ENCODE assay signal across 18 cellular contexts in the genomic region with DNA sequence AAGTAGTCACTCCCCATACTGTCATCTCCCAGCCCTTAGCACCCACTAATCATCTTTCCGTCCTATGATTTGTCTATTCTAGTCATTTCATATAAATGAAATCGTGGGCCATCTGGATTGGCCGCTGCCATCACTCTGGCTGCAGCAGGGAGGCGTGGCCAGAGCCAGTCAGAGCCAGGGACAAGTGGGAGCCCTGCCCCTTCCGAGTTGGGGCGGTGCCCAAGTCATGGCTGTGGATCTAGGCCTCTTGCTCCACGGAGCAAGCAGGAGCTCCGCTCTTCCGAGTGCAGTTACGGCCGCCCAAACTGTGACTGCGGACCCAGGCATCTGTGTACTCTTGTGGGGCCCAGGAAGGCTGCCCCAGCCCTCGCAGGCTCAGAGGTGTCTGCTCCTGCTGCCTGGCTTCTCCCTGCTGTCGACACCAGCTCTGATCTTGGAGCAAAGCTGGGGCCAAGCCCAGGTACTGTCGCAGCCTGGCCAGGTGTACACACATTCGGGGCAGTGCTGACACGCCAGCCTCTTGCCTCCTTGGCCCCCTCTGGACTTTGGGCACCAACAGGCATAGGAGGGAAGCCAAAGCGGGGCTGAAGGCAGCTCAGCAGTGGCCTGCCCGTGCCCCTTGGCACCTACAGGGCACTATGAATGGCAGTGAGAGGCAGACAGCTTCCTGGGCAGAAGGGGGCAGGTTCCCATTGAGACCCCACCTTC. TPM values are rescaled to one million over a fixed set of nuclear protein-coding genes. Genes with fewer than 3 reads are reported as not detected.
A peak's percentile ranks its signal among the peaks of the same experiment; 100 is the strongest.
DNase-seq lines count a peak whose midpoint lies in the region; ATAC-seq, FAIRE-seq and TF ChIP-seq lines count a peak whose summit lies in the region.
"Had no signal": no experiment of that assay in that cellular context is flagged by ENCODE, and none has a peak within 500 bp of the region (broad histone marks: within the 10 kb centered on the region; RNA-seq: fewer than 3 reads in every experiment).

No MANE protein-coding gene starts in this region.

- H4K20me1 ChIP-seq in H1 (replicated peaks in 1 of 2; ENCODE audit: control insufficient read depth in 1 of 2, insufficient read depth in 2 of 2, low read length in 2 of 2) (peaks cover 0 to 9% of the 10 kb centered on the region in 2 experiments), smooth muscle cell (ENCODE audit: low read depth) (no peaks in the 10 kb centered on the region)

- 87% methylated on average over 19 of the region's 19 CpGs; no CpG with 5 or more reads in 1 of the 2 experiments for WGBS in H1 (ENCODE audit: extremely low coverage in 1 of 2, insufficient coverage in 1 of 2, insufficient read length in 1 of 2, insufficient replicate concordance in 2 of 2, low coverage in 1 of 2, low lambda C conversion rate in 2 of 2, missing lambda C conversion rate in 1 of 2), 2 experiments
- 88% methylated on average over 19 of the region's 19 CpGs for WGBS in mesenchymal stem cell
- 93% methylated on average over 19 of the region's 19 CpGs for WGBS in smooth muscle cell (ENCODE audit: low lambda C conversion rate)

- H3K9ac ChIP-seq in H1 (replicated peaks in 1 of 4; ENCODE audit: extremely low read depth in 1 of 4, low read depth in 3 of 4, low read length in 3 of 4) (no peak overlapping the region), mesenchymal stem cell (ENCODE audit: low read length) (no peak overlapping the region), smooth muscle cell (ENCODE audit: low read depth) (no peak overlapping the region)
- H3K9ac ChIP-seq: GM23248 had no signal

- H3K27me3 ChIP-seq in H1 (replicated peaks in 1 of 4; ENCODE audit: control insufficient read depth in 3 of 4, extremely low read depth in 1 of 4, insufficient read depth in 3 of 4, low read length in 3 of 4) (no peaks in the 10 kb centered on the region; a peak in 1 of 7 replicates), mesenchymal stem cell (ENCODE audit: control insufficient read depth in 1 of 2, insufficient read depth in 1 of 2, low read length in 2 of 2) (no peaks in the 10 kb centered on the region), smooth muscle cell (ENCODE audit: low read depth) (no peaks in the 10 kb centered on the region)

- H2AK5ac ChIP-seq in H1 (ENCODE audit: low read depth, low read length), result no peak overlapping the region
- no peak overlapping the region for H2AK5ac ChIP-seq in mesenchymal stem cell (ENCODE audit: low read length, severe bottlenecking)

- FAIRE-seq in H1 (lab: Jason Lieb, UNC), result peak; percentile 66
- FAIRE-seq: bronchial epithelial cell, GM12891 had no signal

- H2BK20ac ChIP-seq in H1 (ENCODE audit: low read length), result no peak overlapping the region

- 0 out of 2 replicates have a peak, but pooled peaks cover 2% of the 10 kb centered on the region for H3K79me1 ChIP-seq in H1 (ENCODE audit: low read depth, low read length)
- peaks cover 32% of the 10 kb centered on the region for H3K79me1 ChIP-seq in mesenchymal stem cell (replicated peaks; ENCODE audit: low read length, poor library complexity, severe bottlenecking)

- H3K4ac ChIP-seq in H1 (replicated peaks; ENCODE audit: insufficient read length, low read depth, low read length) (no peak overlapping the region), mesenchymal stem cell (ENCODE audit: low read depth in 1 of 2, low read length in 2 of 2) (no peak overlapping the region)

- H3K4me2 ChIP-seq in H1 (ENCODE audit: insufficient read depth in 1 of 2, low read depth in 2 of 2, low read length in 2 of 2) (no peak overlapping the region), mesenchymal stem cell (ENCODE audit: low read length, poor library complexity, severe bottlenecking) (no peak overlapping the region), smooth muscle cell (no peak overlapping the region)

- no peak overlapping the region for H2BK15ac ChIP-seq in H1 (ENCODE audit: low read length)
- H2BK15ac ChIP-seq in mesenchymal stem cell (ENCODE audit: low read depth, poor library complexity, severe bottlenecking), result no peak overlapping the region

- H2BK12ac ChIP-seq in H1 (ENCODE audit: low read depth, low read length) (no peak overlapping the region), mesenchymal stem cell (ENCODE audit: low read length in 2 of 2) (no peak overlapping the region)

- CTCF ChIA-PET in H1 (lab: Charles Lee; ENCODE audit: partially characterized antibody), result interaction anchor here (0.9 to 2.2 kb wide), 4 partner anchors 10 to 136 kb away, joined by 3 to 6 read pairs (median 4); no protein-coding TSS in a partner anchor

- H3K27ac ChIP-seq in H1 (ENCODE audit: low read depth, low read length), result no peak overlapping the region
- H3K27ac ChIP-seq in mesenchymal stem cell (ENCODE audit: low read length, poor library complexity, severe bottlenecking), result no peak overlapping the region
- no peak overlapping the region for H3K27ac ChIP-seq in smooth muscle cell (ENCODE audit: low read depth)
- H3K27ac ChIP-seq: GM23248, prostate gland had no signal

- H3K36me3 ChIP-seq in H1 (ENCODE audit: control insufficient read depth in 2 of 4, insufficient read depth in 4 of 4, low read length in 3 of 4) (no peaks in the 10 kb centered on the region), mesenchymal stem cell (ENCODE audit: control insufficient read depth in 1 of 2, insufficient read depth in 2 of 2, low read depth in 1 of 2, low read length in 2 of 2) (peaks cover 0 to 17% of the 10 kb centered on the region in 2 experiments), smooth muscle cell (ENCODE audit: low read depth) (no peaks in the 10 kb centered on the region)
- H3K36me3 ChIP-seq: prostate gland had no signal

- H3K79me2 ChIP-seq in H1 (ENCODE audit: control insufficient read depth in 1 of 2, insufficient read depth in 2 of 2, low read length in 2 of 2), result peaks cover 0 to 4% of the 10 kb centered on the region in 2 experiments; a peak in 1 of 4 replicates
- H3K79me2 ChIP-seq in smooth muscle cell (ENCODE audit: low read depth), result peaks cover 3% of the 10 kb centered on the region

- H3K14ac ChIP-seq in H1 (ENCODE audit: insufficient read length), result no peak overlapping the region
- no peak overlapping the region for H3K14ac ChIP-seq in mesenchymal stem cell (ENCODE audit: low read length in 2 of 2)

- H3F3A ChIP-seq in smooth muscle cell (ENCODE audit: low read depth), result no peaks in the 10 kb centered on the region

- POLR2A ChIA-PET in H1 (lab: Charles Lee; ENCODE audit: partially characterized antibody), result interaction anchor here (1.1 to 2.6 kb wide), 5 partner anchors 8 to 129 kb away, joined by 3 to 19 read pairs (median 10); a partner anchor contains a TSS

- H3K23me2 ChIP-seq in H1 (ENCODE audit: low read depth, low read length), result no peaks in the 10 kb centered on the region

- H2BK120ac ChIP-seq in H1 (replicated peaks; ENCODE audit: low read depth, low read length) (no peak overlapping the region), mesenchymal stem cell (ENCODE audit: low read depth, low read length) (no peak overlapping the region)

- no peak overlapping the region for H3K56ac ChIP-seq in H1 (replicated peaks; ENCODE audit: insufficient read length, low read depth, low read length)

- peak overlapping the region; percentile 81; the same call in 1 of the 2 replicates for H4K8ac ChIP-seq in H1 (ENCODE audit: extremely low read depth, insufficient read depth, low read length)
- H4K8ac ChIP-seq in mesenchymal stem cell (ENCODE audit: low read length), result no peak overlapping the region

- no peak for TF ChIP-seq CTCF in H1 (IDR thresholded peaks at IDR 0.05; ENCODE audit: control extremely low read depth in 1 of 3, insufficient read depth in 1 of 3, low read depth in 1 of 3, low read length in 3 of 3)
- TF ChIP-seq CTCF in smooth muscle cell (IDR thresholded peaks at IDR 0.05; ENCODE audit: borderline replicate concordance, insufficient read depth, poor library complexity, severe bottlenecking), result no peak
- no peak for TF ChIP-seq CTCF in foreskin fibroblast (IDR thresholded peaks at IDR 0.05; ENCODE audit: low read depth, low read length)

- H3K23ac ChIP-seq in H1 (ENCODE audit: insufficient read length) (no peak overlapping the region), mesenchymal stem cell (ENCODE audit: low read length in 2 of 2) (no peak overlapping the region)

- H3K4me3 ChIP-seq in H1 (ENCODE audit: extremely low read depth in 1 of 4, insufficient read depth in 2 of 4, low read depth in 3 of 4, low read length in 4 of 4) (no peak overlapping the region), mesenchymal stem cell (ENCODE audit: insufficient read depth in 1 of 2, low read depth in 1 of 2, low read length in 2 of 2) (no peak overlapping the region), smooth muscle cell (no peak overlapping the region), foreskin fibroblast (ENCODE audit: low read depth in 1 of 2, low read length in 2 of 2) (no peak overlapping the region)
- H3K4me3 ChIP-seq: GM23248, prostate gland had no signal

- no peak overlapping the region for H4K91ac ChIP-seq in H1 (replicated peaks; ENCODE audit: insufficient read length, low read length)
- H4K91ac ChIP-seq in mesenchymal stem cell (ENCODE audit: low read length), result peak overlapping the region; percentile 5

- DNase-seq in Ammon's horn (ENCODE audit: low spot score), result peak; percentile 90
- peak; percentile 9 for DNase-seq in LHCN-M2 (ENCODE audit: low read depth)
- peak in 1 of 2 experiments; percentile 75 for DNase-seq in H1 (ENCODE audit: low read depth in 1 of 2, low spot score in 2 of 2)
- DNase-seq in mesenchymal stem cell, result no peak
- no peak for DNase-seq in smooth muscle cell (lab: John Stamatoyannopoulos, UW; ENCODE audit: unreplicated experiment)
- no peak for DNase-seq in foreskin fibroblast
- DNase-seq: activated CD4-positive, alpha-beta T cell treated with anti-CD3 and anti-CD28 coated beads, Interleukin-2, amount 50 U/mL, for 1 hour; DMS79 treated with DMSO at 0.1 percent for 48 hours; GM23248; MM.1S; NCI-H446; stimulated activated CD4-positive, alpha-beta T cell treated with anti-CD3 and anti-CD28 coated beads, Interleukin-2, amount 100 ng/mL, for 24 hours had no signal

- peaks cover 0 to 2% (median 1%) of the 10 kb centered on the region in 4 experiments; a peak in 2 of 7 replicates for H3K4me1 ChIP-seq in H1 (replicated peaks in 1 of 4; ENCODE audit: control insufficient read depth in 3 of 4, insufficient read depth in 4 of 4, low read length in 3 of 4)
- no peaks in the 10 kb centered on the region for H3K4me1 ChIP-seq in mesenchymal stem cell (ENCODE audit: control insufficient read depth, insufficient read depth, low read depth, low read length)
- H3K4me1 ChIP-seq in smooth muscle cell (ENCODE audit: low read depth), result no peaks in the 10 kb centered on the region
- H3K4me1 ChIP-seq: prostate gland had no signal

- TF ChIP-seq RAD21 in H1 (IDR thresholded peaks at IDR 0.05 in 1 of 2, conservative IDR thresholded peaks at IDR 0.05 in 1 of 2; ENCODE audit: low read depth in 2 of 2, low read length in 2 of 2), result no peak

- H2BK5ac ChIP-seq in H1 (ENCODE audit: low read depth, low read length) (peak overlapping the region; percentile 61; the same call in 1 of the 2 replicates), mesenchymal stem cell (ENCODE audit: low read depth, low read length, poor library complexity, severe bottlenecking) (no peak overlapping the region)

- TF ChIP-seq POLR2A in H1 (IDR thresholded peaks at IDR 0.05; ENCODE audit: control extremely low read depth in 1 of 2, low read depth in 2 of 2, low read length in 2 of 2), result no peak

- H3K18ac ChIP-seq in H1 (ENCODE audit: extremely low read depth, low read length) (no peak overlapping the region), mesenchymal stem cell (ENCODE audit: low read depth in 1 of 2, low read length in 2 of 2) (no peak overlapping the region)

- no peak overlapping the region for H2AFZ ChIP-seq in H1 (ENCODE audit: low read length)
- no peak overlapping the region for H2AFZ ChIP-seq in mesenchymal stem cell (ENCODE audit: low read depth, low read length)
- H2AFZ ChIP-seq in smooth muscle cell (ENCODE audit: low read depth), result no peak overlapping the region
- H2AFZ ChIP-seq: GM23248 had no signal

- ATAC-seq in HG02571 (IDR thresholded peaks at IDR 0.05; ENCODE audit: unreplicated experiment) (no peak), GM18907 (IDR thresholded peaks at IDR 0.05; ENCODE audit: unreplicated experiment) (no peak)
- ATAC-seq: activated T-helper 17 cell treated with anti-CD3 and anti-CD28 coated beads, Interleukin-2, amount 50 U/mL, for 72 hours had no signal

- no peak for TF ChIP-seq EP300 in H1 (IDR thresholded peaks at IDR 0.05; ENCODE audit: borderline replicate concordance in 1 of 2, low read depth in 2 of 2, low read length in 2 of 2)

- H4K5ac ChIP-seq in H1 (ENCODE audit: insufficient read length, low read depth, low read length), result no peak overlapping the region

- H3K9me3 ChIP-seq in H1 (ENCODE audit: insufficient read depth in 2 of 2, low read depth in 1 of 2, low read length in 1 of 2) (no peaks in the 10 kb centered on the region), mesenchymal stem cell (ENCODE audit: control insufficient read depth, low read length) (no peaks in the 10 kb centered on the region), smooth muscle cell (replicated peaks; ENCODE audit: low read depth) (no peaks in the 10 kb centered on the region)
- H3K9me3 ChIP-seq: prostate gland had no signal

RNA-seq across cellular contexts. Expression of a gene that starts 8.4 kb away (rescaled TPM):
- total RNA-seq in LHCN-M2 (2014; rRNA removed) (14.8 and 27.3 TPM in 2 replicates), smooth muscle cell (26.4 and 29.7 TPM in 2 replicates)
- polyA plus RNA-seq in LHCN-M2 (2012), result 49.5 TPM
- 59.9 and 60.7 TPM in 2 replicates for total RNA-seq in H1 (2021; fragmentation: NEBNext Ultra II Directional; extraction: Animal tissue kit (Norgen Biotek cat#: 25700))
- polyA plus RNA-seq in H1 (2011; rRNA removed) (22.8 and 34.9 TPM in 2 replicates), smooth muscle cell (65.3 and 74.6 TPM in 2 replicates)
- 52.0 TPM for polyA plus RNA-seq in H1 (2011; cell fraction: cytosol; rRNA removed)
- polyA plus RNA-seq in H1 (2011; cell fraction: nucleus; rRNA removed), result 26.5 TPM
- 55.5 to 71.0 TPM (median 61.5 TPM) in 4 replicates for polyA plus RNA-seq in H1 (2012, experiment 1 of 2)
- polyA plus RNA-seq in H1 (2012, experiment 2 of 2), result 10.8 TPM
- 45.7 TPM for polyA plus RNA-seq in H1 (2013, experiment 1 of 2)
- polyA plus RNA-seq in H1 (2013, experiment 2 of 2), result 51.1 TPM
- polyA minus RNA-seq in H1 (2011; rRNA and poly(A)+ RNA removed), result 21.8 and 30.4 TPM in 2 replicates
- polyA minus RNA-seq in H1 (2011; cell fraction: cytosol; rRNA and poly(A)+ RNA removed), result 15.0 TPM
- 19.7 TPM for polyA minus RNA-seq in H1 (2011; cell fraction: nucleus; rRNA and poly(A)+ RNA removed)
- polyA plus RNA-seq in mesenchymal stem cell (2013, experiment 1 of 2), result 42.8 TPM
- 43.4 TPM for polyA plus RNA-seq in mesenchymal stem cell (2013, experiment 2 of 2)

RNA-seq across cellular contexts. Expression of a gene that starts 35.2 kb away (rescaled TPM):
- total RNA-seq in LHCN-M2 (2014; rRNA removed), result 120 and 130 TPM in 2 replicates
- 51.4 TPM for polyA plus RNA-seq in LHCN-M2 (2012)
- 88.6 and 89.3 TPM in 2 replicates for total RNA-seq in H1 (2021; fragmentation: NEBNext Ultra II Directional; extraction: Animal tissue kit (Norgen Biotek cat#: 25700))
- 24.4 and 33.5 TPM in 2 replicates for polyA plus RNA-seq in H1 (2011; rRNA removed)
- 41.1 TPM for polyA plus RNA-seq in H1 (2011; cell fraction: cytosol; rRNA removed)
- 39.0 TPM for polyA plus RNA-seq in H1 (2011; cell fraction: nucleus; rRNA removed)
- polyA plus RNA-seq in H1 (2012, experiment 1 of 2), result 51.8 to 62.5 TPM (median 55.3 TPM) in 4 replicates
- polyA plus RNA-seq in H1 (2012, experiment 2 of 2), result 11.7 TPM
- 64.7 TPM for polyA plus RNA-seq in H1 (2013, experiment 1 of 2)
- polyA plus RNA-seq in H1 (2013, experiment 2 of 2), result 70.4 TPM
- polyA minus RNA-seq in H1 (2011; rRNA and poly(A)+ RNA removed), result 56.4 and 70.2 TPM in 2 replicates
- polyA minus RNA-seq in H1 (2011; cell fraction: cytosol; rRNA and poly(A)+ RNA removed), result 45.1 TPM
- 47.8 TPM for polyA minus RNA-seq in H1 (2011; cell fraction: nucleus; rRNA and poly(A)+ RNA removed)
- 121 TPM for polyA plus RNA-seq in mesenchymal stem cell (2013, experiment 1 of 2)
- 123 TPM for polyA plus RNA-seq in mesenchymal stem cell (2013, experiment 2 of 2)
- 145 and 148 TPM in 2 replicates for total RNA-seq in smooth muscle cell
- polyA plus RNA-seq in smooth muscle cell, result 102 and 110 TPM in 2 replicates

Comparison
In these comparisons a context has a peak if more than half of its experiments do, and no peak if none do; other contexts are left out.
1. DNase-seq: peak in Ammon's horn (single experiment) and LHCN-M2 (single experiment); none in mesenchymal stem cell (single experiment), smooth muscle cell (single experiment) and foreskin fibroblast (0 of 2).